18 cellular contexts compared by ENCODE assay signal in genomic region chr1:62337785-62338631, GRCh38. TPM values are rescaled to one million over a fixed set of nuclear protein-coding genes. Genes with fewer than 3 reads are reported as not detected.
DNase-seq lines count a peak whose midpoint lies in the region; ATAC-seq, FAIRE-seq and TF ChIP-seq lines count a peak whose summit lies in the region.
"Had no signal": no experiment of that assay in that cellular context is flagged by ENCODE, and none has a peak within 500 bp of the region (broad histone marks: within the 10 kb centered on the region; RNA-seq: fewer than 3 reads in every experiment).

No MANE protein-coding gene starts in this region.

- H3K9me3 ChIP-seq in HEK293 (ENCODE audit: control insufficient read depth, insufficient read depth, low read depth, low read length) (no peaks in the 10 kb centered on the region), kidney (ENCODE audit: control insufficient read depth in 1 of 2, low read length in 2 of 2) (no peaks in the 10 kb centered on the region), vagina (no peaks in the 10 kb centered on the region)
- H3K9me3 ChIP-seq: colonic mucosa had no signal

- intact Hi-C loops in kidney (cut with DNase I) (no loop called here), sciatic nerve (cut with DNase I) (no loop called here), vagina (cut with DNase I) (no loop called here)

- no peaks in the 10 kb centered on the region for H3K36me3 ChIP-seq in HEK293 (ENCODE audit: control insufficient read depth in 2 of 2, insufficient read depth in 1 of 2, low read length in 2 of 2)
- no peaks in the 10 kb centered on the region for H3K36me3 ChIP-seq in kidney (ENCODE audit: control insufficient read depth in 1 of 2, insufficient read depth in 2 of 2, low read length in 2 of 2)
- H3K36me3 ChIP-seq in vagina: no peaks in the 10 kb centered on the region
- H3K36me3 ChIP-seq: colonic mucosa had no signal

- H3K4me1 ChIP-seq in HEK293 (ENCODE audit: control insufficient read depth, insufficient read depth, low read length) (no peaks in the 10 kb centered on the region), kidney (ENCODE audit: control insufficient read depth in 1 of 2, insufficient read depth in 1 of 2, low read depth in 1 of 2, low read length in 2 of 2) (peaks cover 0 to 14% of the 10 kb centered on the region in 2 donors), vagina (peaks cover 19% of the 10 kb centered on the region)
- H3K4me1 ChIP-seq: colonic mucosa had no signal

- H3K4me3 ChIP-seq in HEK293 (ENCODE audit: low read depth, low read length): no peak overlapping the region
- H3K4me3 ChIP-seq in choroid plexus epithelial cell (ENCODE audit: low read depth, low read length): no peak overlapping the region
- H3K4me3 ChIP-seq in kidney (ENCODE audit: low read length in 2 of 2): peak overlapping the region in 1 of 2 donors; percentile 9
- no peak overlapping the region for H3K4me3 ChIP-seq in vagina
- H3K4me3 ChIP-seq: colonic mucosa had no signal

- POLR2A ChIA-PET in HEK293 (lab: Yijun Ruan, JAX): no interaction called here

- no peaks in the 10 kb centered on the region for H3K27me3 ChIP-seq in vagina
- H3K27me3 ChIP-seq: colonic mucosa had no signal

- no peak overlapping the region for H3K27ac ChIP-seq in HEK293 (ENCODE audit: extremely low read depth, low read depth, low read length)
- peak overlapping the region; percentile 83 to 92 for H3K27ac ChIP-seq in kidney (ENCODE audit: low read depth in 2 of 2, low read length in 2 of 2)
- no peak overlapping the region for H3K27ac ChIP-seq in vagina
- H3K27ac ChIP-seq: C4-2B, colonic mucosa had no signal

- DNase-seq in choroid plexus epithelial cell (ENCODE audit: low read depth) (peak; percentile 55), kidney (peak; percentile 84), sciatic nerve (ENCODE audit: low spot score) (peak; percentile 66), vagina (ENCODE audit: extremely low spot score in 2 of 2) (no peak), glomerular visceral epithelial cell (ENCODE audit: extremely low spot score) (no peak)
- DNase-seq: activated CD4-positive, alpha-beta T cell treated with anti-CD3 and anti-CD28 coated beads, Interleukin-2, amount 50 U/mL, for 48 hours; activated naive CD4-positive, alpha-beta T cell treated with anti-CD3 and anti-CD28 coated beads for 36 hours; colonic mucosa; glutamatergic neuron; NCI-H1105; stimulated activated CD8-positive, alpha-beta memory T cell treated with anti-CD3 and anti-CD28 coated beads, Interleukin-4, amount 100 ng/mL, for 48 hours had no signal

- FAIRE-seq in kidney (lab: Jason Lieb, UNC): no peak
- FAIRE-seq: G401.6 had no signal

- H3K9ac ChIP-seq in kidney (ENCODE audit: low read length in 2 of 2): no peak overlapping the region

- TF ChIP-seq CTCF in HEK293 (tag by site-specific recombination; IDR thresholded peaks at IDR 0.05) (no peak), choroid plexus epithelial cell (conservative IDR thresholded peaks at IDR 0.05; ENCODE audit: low read depth, low read length) (peak; percentile 45), kidney (IDR thresholded peaks at IDR 0.05; ENCODE audit: borderline replicate concordance, extremely low read depth, insufficient read depth) (no peak), vagina (IDR thresholded peaks at IDR 0.05) (no peak)

- CTCF ChIA-PET in HEK293 (lab: Yijun Ruan, JAX): interaction anchor here (0.6 to 0.8 kb wide), 4 partner anchors 18 to 162 kb away, joined by 3 to 4 read pairs (median 4); no protein-coding TSS in a partner anchor

- ATAC-seq in sciatic nerve (peak; percentile 72), GM19035 (IDR thresholded peaks at IDR 0.05; ENCODE audit: unreplicated experiment) (no peak), GM21737 (IDR thresholded peaks at IDR 0.05; ENCODE audit: unreplicated experiment) (no peak)
- ATAC-seq: SK-N-SH treated with all-trans-retinoic acid at 6 μM for 48 hours had no signal

- TF ChIP-seq POLR2A in vagina (IDR thresholded peaks at IDR 0.05): no peak

TF ChIP-seq in HEK293, 187 proteins besides CTCF, POLR2A, EP300 and RAD21:
- TF ChIP-seq ZNF335 (tag by site-specific recombination; conservative IDR thresholded peaks at IDR 0.05) (peak; percentile 58), HOXC10 (CRISPR knock-in tag; IDR thresholded peaks at IDR 0.05) (no peak)

RNA-seq across cellular contexts. Expression of gene KANK4, which starts 18.8 kb away (rescaled TPM):
- total RNA-seq in kidney: 0.50 TPM
- polyA plus RNA-seq in kidney (ENCODE audit: insufficient read depth, low read depth, low replicate concordance): 0.28 TPM
- 69.9 TPM for total RNA-seq in sciatic nerve
- 1.2 TPM for total RNA-seq in vagina
- total RNA-seq: activated naive CD4-positive, alpha-beta T cell treated with anti-CD3 and anti-CD28 coated beads for 36 hours; HT-29 had no signal

Comparison
In these comparisons a context has a peak if more than half of its experiments do, and no peak if none do; other contexts are left out.
1. H3K27ac ChIP-seq: peak in kidney (2 of 2); none in HEK293 (single experiment) and vagina (single experiment).
2. DNase-seq: peak in choroid plexus epithelial cell (single experiment), kidney (single experiment) and sciatic nerve (single experiment); none in vagina (0 of 2) and glomerular visceral epithelial cell (single experiment).
3. RNA of gene KANK4, which starts 18.8 kb away (total RNA-seq): 69.9 TPM in sciatic nerve (single experiment); 1.2 TPM in vagina (single experiment) and 0.50 TPM in kidney (single experiment); every median in the first group is over 10 times any median in the second.